In genomic region chr20:38730989-38731737, GRCh38 we compare ENCODE assay signal across 9 cellular contexts. TPM values are rescaled to one million over a fixed set of nuclear protein-coding genes. Genes with fewer than 3 reads are reported as not detected.
DNase-seq lines count a peak whose midpoint lies in the region; ATAC-seq lines count a peak whose summit lies in the region.
"Had no signal": no experiment of that assay in that cellular context is flagged by ENCODE, and none has a peak within 500 bp of the region (broad histone marks: within the 10 kb centered on the region; RNA-seq: fewer than 3 reads in every experiment).

No MANE protein-coding gene starts in this region.

- peaks cover 0 to 5% (median 0%) of the 10 kb centered on the region in 9 donors for H3K9me3 Mint-ChIP-seq in naive thymus-derived CD8-positive, alpha-beta T cell
- H3K9me3 Mint-ChIP-seq in stimulated activated naive B cell treated with anti-CD40 and anti-IgM and Interleukin-4, amounts not matched to agents 10 μg/mL and 1 μg/mL and 100 μg/mL, for 72 hours = peaks cover 0 to 8% of the 10 kb centered on the region in 2 donors

- H3K27ac ChIP-seq in esophagus (ENCODE audit: low read depth in 2 of 2, low read length in 1 of 2) = no peak overlapping the region

- H3K27me3 ChIP-seq in esophagus (ENCODE audit: control insufficient read depth in 1 of 2, insufficient read depth in 2 of 2, low read length in 2 of 2) = peaks cover 21 to 56% of the 10 kb centered on the region in 2 donors

- H3K27ac Mint-ChIP-seq in naive thymus-derived CD8-positive, alpha-beta T cell = peak overlapping the region in 6 of 10 donors; percentile 18 to 80 (median 69)
- H3K27ac Mint-ChIP-seq in stimulated activated naive B cell treated with anti-CD40 and anti-IgM and Interleukin-4, amounts not matched to agents 10 μg/mL and 1 μg/mL and 100 μg/mL, for 72 hours = peak overlapping the region; percentile 81

- H3K4me1 Mint-ChIP-seq in naive thymus-derived CD8-positive, alpha-beta T cell = peaks cover 34 to 55% (median 50%) of the 10 kb centered on the region in 4 donors
- H3K4me1 Mint-ChIP-seq in stimulated activated naive B cell treated with anti-CD40 and anti-IgM and Interleukin-4, amounts not matched to agents 10 μg/mL and 1 μg/mL and 100 μg/mL, for 72 hours = peaks cover 39 to 54% of the 10 kb centered on the region in 2 donors

- no peaks in the 10 kb centered on the region for H3K36me3 ChIP-seq in esophagus (ENCODE audit: control insufficient read depth in 2 of 2, insufficient read depth in 2 of 2, low read length in 1 of 2)

- DNase-seq in DMS114 treated with DMSO at 0.1 percent for 48 hours (lab: John Stamatoyannopoulos, UW; ENCODE audit: unreplicated experiment) (peak; percentile 37), NCI-H748 (lab: John Stamatoyannopoulos, UW; ENCODE audit: unreplicated experiment) (peak; percentile 60), activated T-cell treated with anti-CD3 and anti-CD28 coated beads for 1 hour (ENCODE audit: low read depth) (peak; percentile 73)
- DNase-seq in naive thymus-derived CD8-positive, alpha-beta T cell = peak; percentile 51 to 84 (median 74)
- DNase-seq in stimulated activated naive B cell treated with anti-CD40 and anti-IgM and Interleukin-4, amounts not matched to agents 10 μg/mL and 1 μg/mL and 100 μg/mL, for 72 hours = peak; percentile 46

- ATAC-seq in HG03354 (IDR thresholded peaks at IDR 0.05; ENCODE audit: poor library complexity, severe bottlenecking, unreplicated experiment) = peak; percentile 62
- peak; percentile 78 to 82 for ATAC-seq in naive thymus-derived CD8-positive, alpha-beta T cell
- peak; percentile 83 to 84 for ATAC-seq in stimulated activated naive B cell treated with anti-CD40 and anti-IgM and Interleukin-4, amounts not matched to agents 10 μg/mL and 1 μg/mL and 100 μg/mL, for 72 hours (replicated peaks)
- ATAC-seq in HG03025 (IDR thresholded peaks at IDR 0.05; ENCODE audit: low FRiP score, unreplicated experiment) = no peak

- H3K9me3 ChIP-seq in esophagus (ENCODE audit: control insufficient read depth in 2 of 2, insufficient read depth in 1 of 2, low read depth in 1 of 2, low read length in 1 of 2) = peaks cover under 1 to 23% of the 10 kb centered on the region in 2 donors

- POLR2A ChIA-PET in naive thymus-derived CD8-positive, alpha-beta T cell (lab: Charles Lee) = interaction anchor here (1.1 kb wide), 1 partner anchor 17 kb away, joined by 3 read pairs; the partner anchor contains the start of gene ACTR5

- WGBS in esophagus, 2 donors = 0 to 1% methylated on average over 40 of the region's 40 CpGs

- H3K4me3 ChIP-seq in esophagus (ENCODE audit: low read depth in 1 of 2, low read length in 2 of 2) = peak overlapping the region; percentile 7 to 43

- H3K4me3 Mint-ChIP-seq in naive thymus-derived CD8-positive, alpha-beta T cell = peak overlapping the region; percentile 70 to 85 (median 80)
- H3K4me3 Mint-ChIP-seq in stimulated activated naive B cell treated with anti-CD40 and anti-IgM and Interleukin-4, amounts not matched to agents 10 μg/mL and 1 μg/mL and 100 μg/mL, for 72 hours = peak overlapping the region; percentile 48 to 52

- H3K36me3 Mint-ChIP-seq in naive thymus-derived CD8-positive, alpha-beta T cell = peaks cover 0 to 15% (median 2%) of the 10 kb centered on the region in 3 donors
- H3K36me3 Mint-ChIP-seq in stimulated activated naive B cell treated with anti-CD40 and anti-IgM and Interleukin-4, amounts not matched to agents 10 μg/mL and 1 μg/mL and 100 μg/mL, for 72 hours = peaks cover 16 to 19% of the 10 kb centered on the region in 2 donors

- peaks cover 11 to 28% of the 10 kb centered on the region in 2 donors for H3K4me1 ChIP-seq in esophagus (ENCODE audit: control insufficient read depth in 2 of 2, insufficient read depth in 2 of 2, low read length in 1 of 2)

- H3K27me3 Mint-ChIP-seq in naive thymus-derived CD8-positive, alpha-beta T cell = peaks cover 71 to 100% (median 86%) of the 10 kb centered on the region in 5 donors
- peaks cover 93 to 99% of the 10 kb centered on the region in 2 donors for H3K27me3 Mint-ChIP-seq in stimulated activated naive B cell treated with anti-CD40 and anti-IgM and Interleukin-4, amounts not matched to agents 10 μg/mL and 1 μg/mL and 100 μg/mL, for 72 hours

RNA-seq across cellular contexts. Expression of gene SLC32A1, which starts 6.9 kb away (rescaled TPM):
- not detected for polyA plus RNA-seq in esophagus
- not detected for total RNA-seq in naive thymus-derived CD8-positive, alpha-beta T cell
- polyA plus RNA-seq in naive thymus-derived CD8-positive, alpha-beta T cell = not detected
- total RNA-seq: glomerular endothelial cell had no signal

RNA-seq across cellular contexts. Expression of gene ACTR5, which starts 17.1 kb away (rescaled TPM):
- polyA plus RNA-seq in esophagus = 1 to 10 TPM; 5.2 to 6.3 TPM
- 10 to 100 TPM; 20.7 to 21.8 TPM for total RNA-seq in naive thymus-derived CD8-positive, alpha-beta T cell
- polyA plus RNA-seq in naive thymus-derived CD8-positive, alpha-beta T cell = 10 to 100 TPM in 2 of 3 donors, 1 to 10 TPM in 1; 8.8 to 10.3 (median 10.2) TPM
